28 cellular contexts compared by ENCODE assay signal in genomic region chr7:107728276-107728675, GRCh38.
"Had no signal": no experiment of that assay in that cellular context is flagged by ENCODE, and none has a peak within 500 bp of the region (broad histone marks: within the 10 kb centered on the region; RNA-seq: fewer than 3 reads in every experiment).

No MANE protein-coding gene starts in this region.

- H3K27ac Mint-ChIP-seq: immature natural killer cell; mesothelial cell of epicardium; natural killer cell; nephron progenitor cell; neural progenitor cell; progenitor cell of endocrine pancreas; stimulated activated memory B cell treated with anti-CD40 and anti-IgM and Interleukin-4, amounts not matched to agents 10 μg/mL and 1 μg/mL and 100 μg/mL, for 72 hours had no signal

- H3K36me3 Mint-ChIP-seq: immature natural killer cell; mesothelial cell of epicardium; naive B cell; natural killer cell; neural progenitor cell; stimulated activated memory B cell treated with anti-CD40 and anti-IgM and Interleukin-4, amounts not matched to agents 10 μg/mL and 1 μg/mL and 100 μg/mL, for 72 hours had no signal

- H3K27me3 ChIP-seq: neural progenitor cell, right atrium auricular region, right lobe of liver, thyroid gland had no signal

- ATAC-seq: natural killer cell; right lobe of liver; stimulated activated memory B cell treated with anti-CD40 and anti-IgM and Interleukin-4, amounts not matched to agents 10 μg/mL and 1 μg/mL and 100 μg/mL, for 72 hours; stimulated activated naive CD8-positive, alpha-beta T cell treated with anti-CD3 and anti-CD28 coated beads, Interleukin-15, amount 100 ng/mL, for 72 hours; upper lobe of right lung had no signal

- H3K9me3 Mint-ChIP-seq: immature natural killer cell; natural killer cell; stimulated activated memory B cell treated with anti-CD40 and anti-IgM and Interleukin-4, amounts not matched to agents 10 μg/mL and 1 μg/mL and 100 μg/mL, for 72 hours had no signal

- H3K4me3 ChIP-seq: left ventricle myocardium inferior, lung, neural progenitor cell, right atrium auricular region, right lobe of liver, smooth muscle cell, thyroid gland, transverse colon, upper lobe of right lung had no signal

- H2AFZ ChIP-seq: neural progenitor cell had no signal

- H3K4me1 ChIP-seq: left ventricle myocardium inferior, neural progenitor cell, right atrium auricular region, right lobe of liver, transverse colon, upper lobe of right lung had no signal

- H3K27ac ChIP-seq: left ventricle myocardium inferior, neural progenitor cell, neutrophil, right atrium auricular region, right lobe of liver, thyroid gland, transverse colon, upper lobe of right lung had no signal

- H3K4me2 ChIP-seq: neural progenitor cell, smooth muscle cell had no signal

- H3K9me3 ChIP-seq: left ventricle myocardium inferior, neutrophil, right atrium auricular region, right lobe of liver, thyroid gland, transverse colon, upper lobe of right lung had no signal

- H3K4me3 Mint-ChIP-seq: immature natural killer cell; mesothelial cell of epicardium; naive B cell; natural killer cell; nephron progenitor cell; neural progenitor cell; stimulated activated memory B cell treated with anti-CD40 and anti-IgM and Interleukin-4, amounts not matched to agents 10 μg/mL and 1 μg/mL and 100 μg/mL, for 72 hours; stimulated activated naive CD8-positive, alpha-beta T cell treated with anti-CD3 and anti-CD28 coated beads, Interleukin-15, amount 100 ng/mL, for 72 hours had no signal

- DNase-seq: hypothalamus; immature natural killer cell; islet precursor cell; left ventricle myocardium inferior; mesendoderm; naive B cell; natural killer cell; nephron progenitor cell; occipital lobe; right lobe of liver; stimulated activated CD4-positive, alpha-beta T cell treated with anti-CD3 and anti-CD28 coated beads, Interleukin-1b, Interleukin-23, amount 100 ng/mL, for 48 hours; stimulated activated CD4-positive, alpha-beta T cell treated with anti-CD3 and anti-CD28 coated beads, Interleukin-2, amount 100 ng/mL, for 48 hours; stimulated activated CD4-positive, alpha-beta T cell treated with anti-CD3 and anti-CD28 coated beads, Interleukin-4, amount 100 ng/mL, for 4 hours; stimulated activated CD8-positive, alpha-beta memory T cell treated with anti-CD3 and anti-CD28 coated beads, Interleukin-4, amount 100 ng/mL, for 48 hours; stimulated activated naive CD4-positive, alpha-beta T cell treated with Interleukin-2 at 50 U/mL for 16 hours; stimulated activated naive CD8-positive, alpha-beta T cell treated with anti-CD3 and anti-CD28 coated beads, Interleukin-15, amount 100 ng/mL, for 72 hours; substantia nigra; thyroid gland; transverse colon; upper lobe of right lung had no signal

- H3K4me1 Mint-ChIP-seq: immature natural killer cell; mesothelial cell of epicardium; naive B cell; natural killer cell; nephron progenitor cell; stimulated activated memory B cell treated with anti-CD40 and anti-IgM and Interleukin-4, amounts not matched to agents 10 μg/mL and 1 μg/mL and 100 μg/mL, for 72 hours; stimulated activated naive CD8-positive, alpha-beta T cell treated with anti-CD3 and anti-CD28 coated beads, Interleukin-15, amount 100 ng/mL, for 72 hours had no signal

- H3K36me3 ChIP-seq: left ventricle myocardium inferior, neural progenitor cell, neutrophil, right atrium auricular region, right lobe of liver, thyroid gland, transverse colon, upper lobe of right lung had no signal
